9 cellular contexts compared by ENCODE assay signal in the genomic region with DNA sequence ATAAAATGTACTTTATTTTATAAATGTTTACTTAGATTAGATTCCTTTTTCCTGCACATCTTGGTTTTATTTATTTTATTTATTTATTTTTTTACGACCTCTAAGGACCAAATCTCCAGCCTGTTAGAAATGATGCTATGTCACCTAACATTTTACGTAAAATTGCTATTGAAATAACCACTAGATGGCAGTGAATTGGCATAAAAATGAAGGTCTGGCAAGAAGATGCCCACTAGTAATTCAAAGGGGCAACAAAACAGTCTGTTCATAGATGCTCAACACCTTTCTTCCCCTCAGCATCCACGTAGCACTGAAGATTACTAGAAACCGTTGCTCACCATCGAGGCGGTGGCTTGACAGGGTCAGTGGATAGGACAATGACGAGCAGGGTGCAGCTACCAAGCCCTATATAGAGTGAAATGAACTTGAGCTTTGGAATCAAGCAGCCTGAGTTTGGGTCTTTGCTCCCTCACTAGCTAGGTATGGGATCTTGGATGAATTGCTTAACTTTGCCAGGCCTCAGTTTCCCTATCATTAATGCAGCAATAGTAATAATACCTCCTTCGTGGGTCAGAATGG.
DNase-seq lines count a peak whose midpoint lies in the region; ATAC-seq and TF ChIP-seq lines count a peak whose summit lies in the region.
"Had no signal": no experiment of that assay in that cellular context is flagged by ENCODE, and none has a peak within 500 bp of the region (broad histone marks: within the 10 kb centered on the region; RNA-seq: fewer than 3 reads in every experiment).

No MANE protein-coding gene starts in this region.

- peak; percentile 39 for TF ChIP-seq CTCF in GM12865 (IDR thresholded peaks at IDR 0.05; ENCODE audit: insufficient read depth, low read depth, low read length, missing control alignments)

- H3K9me3 Mint-ChIP-seq in stimulated activated naive CD8-positive, alpha-beta T cell treated with anti-CD3 and anti-CD28 coated beads, Interleukin-15, amount 100 ng/mL, for 72 hours = peaks cover 0 to 12% of the 10 kb centered on the region in 2 donors

- no peaks in the 10 kb centered on the region for H3K4me1 Mint-ChIP-seq in stimulated activated naive CD8-positive, alpha-beta T cell treated with anti-CD3 and anti-CD28 coated beads, Interleukin-15, amount 100 ng/mL, for 72 hours
- H3K4me1 Mint-ChIP-seq: naive B cell had no signal

- H3K27me3 Mint-ChIP-seq in stimulated activated naive CD8-positive, alpha-beta T cell treated with anti-CD3 and anti-CD28 coated beads, Interleukin-15, amount 100 ng/mL, for 72 hours = no peaks in the 10 kb centered on the region

- no peak overlapping the region for H3K4me3 Mint-ChIP-seq in stimulated activated naive CD8-positive, alpha-beta T cell treated with anti-CD3 and anti-CD28 coated beads, Interleukin-15, amount 100 ng/mL, for 72 hours
- H3K4me3 Mint-ChIP-seq: naive B cell had no signal

- H3K27ac Mint-ChIP-seq in stimulated activated naive CD8-positive, alpha-beta T cell treated with anti-CD3 and anti-CD28 coated beads, Interleukin-15, amount 100 ng/mL, for 72 hours = no peak overlapping the region
- H3K27ac Mint-ChIP-seq: naive B cell had no signal

- H3K4me3 ChIP-seq in GM12865 (ENCODE audit: low read depth, low read length) = no peak overlapping the region

- no peak for ATAC-seq in stimulated activated naive CD8-positive, alpha-beta T cell treated with anti-CD3 and anti-CD28 coated beads, Interleukin-15, amount 100 ng/mL, for 72 hours

- DNase-seq in GM12865 (ENCODE audit: low read depth) (peak; percentile 12), NCI-H1694 (lab: John Stamatoyannopoulos, UW) (peak; percentile 11), astrocyte of the hippocampus (ENCODE audit: low read depth, low spot score) (peak; percentile 53), kidney glomerular epithelial cell (lab: John Stamatoyannopoulos, UW) (peak; percentile 47), NCI-H187 (lab: John Stamatoyannopoulos, UW) (no peak)
- DNase-seq in stimulated activated CD4-positive, alpha-beta T cell treated with anti-CD3 and anti-CD28 coated beads, Interleukin-4, amount 100 ng/mL, for 1 hour = no peak
- no peak for DNase-seq in activated CD8-positive, alpha-beta memory T cell treated with anti-CD3 and anti-CD28 coated beads, Interleukin-2, amount 50 U/mL, for 48 hours
- DNase-seq in stimulated activated naive CD8-positive, alpha-beta T cell treated with anti-CD3 and anti-CD28 coated beads, Interleukin-15, amount 100 ng/mL, for 72 hours = no peak
- DNase-seq: naive B cell had no signal

Comparison
In these comparisons a context has a peak if more than half of its experiments do, and no peak if none do; other contexts are left out.
1. DNase-seq: peak in GM12865 (single experiment), NCI-H1694 (single experiment), astrocyte of the hippocampus (single experiment) and kidney glomerular epithelial cell (single experiment); none in stimulated activated CD4-positive, alpha-beta T cell treated with anti-CD3 and anti-CD28 coated beads, Interleukin-4, amount 100 ng/mL, for 1 hour (single experiment), activated CD8-positive, alpha-beta memory T cell treated with anti-CD3 and anti-CD28 coated beads, Interleukin-2, amount 50 U/mL, for 48 hours (single experiment), stimulated activated naive CD8-positive, alpha-beta T cell treated with anti-CD3 and anti-CD28 coated beads, Interleukin-15, amount 100 ng/mL, for 72 hours (0 of 2) and NCI-H187 (0 of 2).